ENCODE assay signal across 9 cellular contexts in the genomic region with DNA sequence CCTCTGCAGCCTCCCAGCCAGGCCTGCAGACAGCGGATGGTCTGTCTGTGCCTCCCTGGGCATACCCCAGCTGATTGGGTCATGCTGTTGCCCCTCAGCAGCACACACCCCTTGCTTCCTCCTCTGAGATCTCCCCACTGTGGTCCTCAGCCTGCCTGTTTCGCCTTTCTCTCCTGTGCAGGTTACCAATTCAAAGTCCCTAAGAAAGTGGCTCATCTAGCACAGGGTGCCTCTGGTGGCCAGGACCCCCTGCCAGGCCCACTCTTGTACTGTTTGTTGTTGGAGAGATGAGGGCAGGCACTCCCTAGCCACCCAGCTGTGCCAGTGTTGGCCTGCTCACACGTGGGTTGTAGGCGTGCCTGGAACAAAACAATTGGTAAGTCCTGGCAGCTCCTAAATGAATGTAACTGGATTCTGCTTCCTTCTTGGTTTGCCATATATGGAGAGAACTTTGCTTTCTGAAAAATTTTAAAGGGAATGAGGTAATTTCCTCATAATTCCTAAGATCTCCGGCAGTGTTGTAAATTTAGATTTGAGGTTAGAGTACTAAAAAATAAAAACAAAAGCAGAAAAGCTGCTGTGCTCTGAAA.
A peak's percentile ranks its signal among the peaks of the same experiment; 100 is the strongest.
DNase-seq lines count a peak whose midpoint lies in the region; ATAC-seq and TF ChIP-seq lines count a peak whose summit lies in the region.
"Had no signal": no experiment of that assay in that cellular context is flagged by ENCODE, and none has a peak within 500 bp of the region (broad histone marks: within the 10 kb centered on the region; RNA-seq: fewer than 3 reads in every experiment).

No MANE protein-coding gene starts in this region.

- no peak overlapping the region for H2BK120ac ChIP-seq in neuronal stem cell (ENCODE audit: low read depth, low read length)

- H3K4me2 ChIP-seq in neuronal stem cell (ENCODE audit: insufficient read depth, low read length, poor library complexity, severe bottlenecking), result peak overlapping the region; percentile 37

- no peak overlapping the region for H3K14ac ChIP-seq in neuronal stem cell (ENCODE audit: low read length)

- H3K36me3 ChIP-seq in esophagus muscularis mucosa (peaks cover 0 to 8% (median 4%) of the 10 kb centered on the region in 4 donors), neuronal stem cell (replicated peaks in 1 of 2; ENCODE audit: control insufficient read depth in 2 of 2, insufficient read depth in 2 of 2, low read length in 2 of 2) (peaks cover 0 to 2% of the 10 kb centered on the region in 2 donors)
- H3K36me3 ChIP-seq: neutrophil had no signal

- peak overlapping the region in 2 of 4 donors; percentile 10 to 12 for H3K4me3 ChIP-seq in esophagus muscularis mucosa
- no peak overlapping the region for H3K4me3 ChIP-seq in neuronal stem cell (ENCODE audit: low read length in 2 of 2)

- H3K23ac ChIP-seq in neuronal stem cell (ENCODE audit: low read depth, low read length, poor library complexity), result no peak overlapping the region

- H4K91ac ChIP-seq in neuronal stem cell (ENCODE audit: low read depth, low read length, poor library complexity), result no peak overlapping the region

- peaks cover 31 to 94% (median 86%) of the 10 kb centered on the region in 4 donors for H3K4me1 ChIP-seq in esophagus muscularis mucosa
- peaks cover 0 to 4% of the 10 kb centered on the region in 2 donors for H3K4me1 ChIP-seq in neuronal stem cell (ENCODE audit: control insufficient read depth in 2 of 2, insufficient read depth in 1 of 2, low read depth in 1 of 2, low read length in 2 of 2)

- H3K36me3 Mint-ChIP-seq in activated naive CD4-positive, alpha-beta T cell treated with anti-CD3 and anti-CD28 coated beads, Interleukin-2, amount 50 U/mL, for 72 hours, result no peaks in the 10 kb centered on the region

- no peak for TF ChIP-seq CTCF in esophagus muscularis mucosa (IDR thresholded peaks at IDR 0.05)

- WGBS in esophagus muscularis mucosa, result 28% methylated on average over 5 of the region's 5 CpGs
- WGBS in neuronal stem cell (ENCODE audit: extremely low coverage in 2 of 2, insufficient read length in 2 of 2, insufficient replicate concordance in 1 of 2), 2 donors, result no CpG with 5 or more reads among the region's 5 CpGs

- peak overlapping the region; percentile 15 for H2AFZ ChIP-seq in neuronal stem cell (ENCODE audit: low read length)

- peaks cover 3% of the 10 kb centered on the region for H3K79me1 ChIP-seq in neuronal stem cell (ENCODE audit: low read depth, low read length)

- peak overlapping the region; percentile 33 for H2AK5ac ChIP-seq in neuronal stem cell (ENCODE audit: low read depth, low read length)

- no peak overlapping the region for H3K9ac ChIP-seq in neuronal stem cell (ENCODE audit: low read depth, low read length, poor library complexity)

- H3K27ac ChIP-seq in esophagus muscularis mucosa (replicated peaks in 1 of 4), result peak overlapping the region; percentile 72 to 100 (median 97)
- H3K27ac ChIP-seq in neuronal stem cell (replicated peaks; ENCODE audit: low read length), result peak overlapping the region; percentile 48
- H3K27ac ChIP-seq: neutrophil had no signal

- H2BK12ac ChIP-seq in neuronal stem cell (ENCODE audit: low read length), result no peak overlapping the region

- H4K8ac ChIP-seq in neuronal stem cell (ENCODE audit: low read depth, low read length), result no peak overlapping the region

- TF ChIP-seq EP300 in esophagus muscularis mucosa (IDR thresholded peaks at IDR 0.05), result no peak

- no peak overlapping the region for H3K4ac ChIP-seq in neuronal stem cell (ENCODE audit: low read length)

- intact Hi-C loops in esophagus muscularis mucosa (cut with DNase I), result no loop called here

- ATAC-seq in activated naive CD4-positive, alpha-beta T cell treated with anti-CD3 and anti-CD28 coated beads, Interleukin-2, amount 50 U/mL, for 72 hours, result no peak
- no peak for ATAC-seq in GM18498 (IDR thresholded peaks at IDR 0.05; ENCODE audit: unreplicated experiment)
- no peak for ATAC-seq in HG03196 (IDR thresholded peaks at IDR 0.05; ENCODE audit: unreplicated experiment)

- H3K9me3 ChIP-seq in esophagus muscularis mucosa (no peaks in the 10 kb centered on the region), neuronal stem cell (replicated peaks in 1 of 2; ENCODE audit: control insufficient read depth in 2 of 2, insufficient read depth in 1 of 2, low read depth in 1 of 2, low read length in 2 of 2) (no peaks in the 10 kb centered on the region)
- H3K9me3 ChIP-seq: neutrophil had no signal

- DNase-seq in DMS 273 treated with DMSO at 0.1 percent for 48 hours (lab: John Stamatoyannopoulos, UW), result peak; percentile 27
- peak; percentile 88 for DNase-seq in NCI-H2196 treated with DMSO at 0.1 percent for 48 hours (lab: John Stamatoyannopoulos, UW; ENCODE audit: unreplicated experiment)
- DNase-seq in esophagus muscularis mucosa (ENCODE audit: extremely low spot score), result no peak
- peak; percentile 27 for DNase-seq in neuronal stem cell (ENCODE audit: low spot score)
- DNase-seq in activated naive CD4-positive, alpha-beta T cell treated with anti-CD3 and anti-CD28 coated beads, Interleukin-2, amount 50 U/mL, for 72 hours (ENCODE audit: low spot score in 2 of 2), result no peak
- no peak for DNase-seq in GF-D8 (lab: John Stamatoyannopoulos, UW)

- H3K18ac ChIP-seq in neuronal stem cell (ENCODE audit: low read length), result peak overlapping the region; percentile 13

- no peak for TF ChIP-seq POLR2A in esophagus muscularis mucosa (IDR thresholded peaks at IDR 0.05; ENCODE audit: low read depth)

- H3K27ac Mint-ChIP-seq in activated naive CD4-positive, alpha-beta T cell treated with anti-CD3 and anti-CD28 coated beads, Interleukin-2, amount 50 U/mL, for 72 hours, result no peak overlapping the region

- H3K9me3 Mint-ChIP-seq in activated naive CD4-positive, alpha-beta T cell treated with anti-CD3 and anti-CD28 coated beads, Interleukin-2, amount 50 U/mL, for 72 hours, result no peaks in the 10 kb centered on the region

- H2BK15ac ChIP-seq in neuronal stem cell (ENCODE audit: low read length), result peak overlapping the region; percentile 8

- H2BK5ac ChIP-seq in neuronal stem cell (ENCODE audit: low read length), result no peak overlapping the region

- no peaks in the 10 kb centered on the region for H3K27me3 ChIP-seq in esophagus muscularis mucosa
- peaks cover 0 to 4% (median 0%) of the 10 kb centered on the region in 3 experiments for H3K27me3 ChIP-seq in neuronal stem cell (ENCODE audit: control insufficient read depth in 3 of 3, insufficient read depth in 3 of 3, low read depth in 1 of 3, low read length in 3 of 3)
- H3K27me3 ChIP-seq: neutrophil had no signal

Comparison
In these comparisons a context has a peak if more than half of its experiments do, and no peak if none do; other contexts are left out.
1. DNase-seq: peak in DMS 273 treated with DMSO at 0.1 percent for 48 hours (single experiment), NCI-H2196 treated with DMSO at 0.1 percent for 48 hours (single experiment) and neuronal stem cell (single experiment); none in esophagus muscularis mucosa (single experiment), activated naive CD4-positive, alpha-beta T cell treated with anti-CD3 and anti-CD28 coated beads, Interleukin-2, amount 50 U/mL, for 72 hours (0 of 2) and GF-D8 (single experiment).